ENCODE assay signal across 15 cellular contexts in genomic region chr18:23479829-23480505, GRCh38. TPM values are rescaled to one million over a fixed set of nuclear protein-coding genes. Genes with fewer than 3 reads are reported as not detected.
DNase-seq lines count a peak whose midpoint lies in the region; ATAC-seq, FAIRE-seq and TF ChIP-seq lines count a peak whose summit lies in the region.
"Had no signal": no experiment of that assay in that cellular context is flagged by ENCODE, and none has a peak within 500 bp of the region (broad histone marks: within the 10 kb centered on the region; RNA-seq: fewer than 3 reads in every experiment).

No MANE protein-coding gene starts in this region.

- H3K4me1 Mint-ChIP-seq in T-cell, result peaks cover 0 to 2% (median 0%) of the 10 kb centered on the region in 3 donors

- no peaks in the 10 kb centered on the region for H3K27me3 Mint-ChIP-seq in T-cell

- peak overlapping the region; percentile 30 to 77 (median 62) for H3K27ac ChIP-seq in spleen
- H3K27ac ChIP-seq: KMS-11, neural progenitor cell, sigmoid colon, SK-N-MC had no signal

- ATAC-seq in HG03571 (IDR thresholded peaks at IDR 0.05; ENCODE audit: unreplicated experiment) (peak; percentile 65), T-cell (replicated peaks in 1 of 4) (no peak)
- ATAC-seq: activated CD4-positive, CD25-positive, alpha-beta regulatory T cell treated with anti-CD3 and anti-CD28 coated beads, Interleukin-2, amount 50 U/mL, for 24 hours had no signal

- DNase-seq in GM18507 (ENCODE audit: extremely low spot score, insufficient read length, low read depth), result no peak
- DNase-seq in SKM-1 treated with dmso at 0.1 percent for 144 hours (lab: John Stamatoyannopoulos, UW; ENCODE audit: unreplicated experiment), result peak; percentile 78
- DNase-seq in spleen, result no peak
- DNase-seq in NCI-H1694 treated with DMSO at 0.1 percent for 48 hours (lab: John Stamatoyannopoulos, UW), result no peak
- DNase-seq in activated gamma-delta T cell (lab: John Stamatoyannopoulos, UW), result no peak
- no peak for DNase-seq in T-cell
- DNase-seq: COR-L47, NCI-H2029 treated with DMSO at 0.1 percent for 48 hours, NCI-H82, sigmoid colon had no signal

- no peak overlapping the region for H3K4me3 Mint-ChIP-seq in T-cell
- H3K4me3 Mint-ChIP-seq: neural progenitor cell had no signal

- peaks cover 0 to 63% (median 20%) of the 10 kb centered on the region in 6 donors for H3K4me1 ChIP-seq in spleen
- H3K4me1 ChIP-seq: sigmoid colon had no signal

- no peaks in the 10 kb centered on the region for H3K9me3 ChIP-seq in spleen
- H3K9me3 ChIP-seq: sigmoid colon had no signal

- CTCF ChIA-PET in T-cell (lab: Charles Lee), result interaction anchor here in 1 of 2 donors (0.5 kb wide), 1 partner anchor 30 kb away, joined by 3 read pairs; no protein-coding TSS in a partner anchor

- peaks cover 6 to 90% (median 73%) of the 10 kb centered on the region in 6 donors for H3K36me3 ChIP-seq in spleen

- peak overlapping the region in 1 of 8 donors; percentile 31 for H3K4me3 ChIP-seq in spleen
- H3K4me3 ChIP-seq: neural progenitor cell, sigmoid colon, SK-N-MC had no signal

- POLR2A ChIA-PET in T-cell (lab: Charles Lee), result interaction anchor here in 1 of 2 donors (0.6 kb wide), 1 partner anchor 333 kb away, joined by 4 read pairs; no protein-coding TSS in a partner anchor

- TF ChIP-seq POLR2A in spleen (IDR thresholded peaks at IDR 0.05), result no peak

- H3K36me3 Mint-ChIP-seq in T-cell, result peaks cover 47% of the 10 kb centered on the region

- intact Hi-C loops in spleen (cut with DNase I; ENCODE audit: low total_unique reads), result no loop called here

- WGBS in spleen, 5 donors, result 25 to 49% (median 33%) methylated on average over 3 of the region's 3 CpGs

- no peak overlapping the region for H3K27ac Mint-ChIP-seq in T-cell
- H3K27ac Mint-ChIP-seq: neural progenitor cell had no signal

- peak; percentile 56 for FAIRE-seq in GM18507 (lab: Jason Lieb, UNC)

- H3K27me3 ChIP-seq in spleen (replicated peaks in 1 of 7), result no peaks in the 10 kb centered on the region
- H3K27me3 ChIP-seq: neural progenitor cell, sigmoid colon had no signal

- H3K9me3 Mint-ChIP-seq in T-cell, result no peaks in the 10 kb centered on the region
- H3K9me3 Mint-ChIP-seq: neural progenitor cell had no signal

- TF ChIP-seq CTCF in spleen (IDR thresholded peaks at IDR 0.05 in 8 of 11, conservative IDR thresholded peaks at IDR 0.05 in 3 of 11), result no peak

RNA-seq across cellular contexts. Expression of gene RMC1, which starts 23.3 kb away (rescaled TPM):
- 10 to 100 TPM; 29.5 to 55.9 (median 43.6) TPM for total RNA-seq in spleen
- polyA plus RNA-seq in spleen, result 10 to 100 TPM; 42.0 to 74.7 (median 47.5) TPM
- total RNA-seq in T-cell, result 10 to 100 TPM; 46.9 to 57.4 (median 51.0) TPM

RNA-seq across cellular contexts. Expression of gene RIOK3, which starts 26.9 kb away (rescaled TPM):
- total RNA-seq in spleen, result 10 to 100 TPM; 57.6 to 96.1 (median 71.3) TPM
- 10 to 100 TPM; 33.0 to 41.4 (median 39.3) TPM for polyA plus RNA-seq in spleen
- total RNA-seq in T-cell, result 10 to 100 TPM; 63.1 to 99.2 (median 65.3) TPM
